8 cellular contexts compared by ENCODE assay signal in genomic region chr2:168336786-168337388, GRCh38.
DNase-seq lines count a peak whose midpoint lies in the region; ATAC-seq and TF ChIP-seq lines count a peak whose summit lies in the region.

No MANE protein-coding gene starts in this region.

- peak; percentile 17 for DNase-seq in NCI-H1092 treated with DMSO at 0.1 percent for 48 hours (lab: John Stamatoyannopoulos, UW)
- DNase-seq in activated CD4-positive, alpha-beta T cell treated with anti-CD3 and anti-CD28 coated beads, Interleukin-2, amount 10 ng/mL, durations not matched to agents 7 days and 5 days: peak; percentile 61
- peak; percentile 28 to 30 for DNase-seq in stimulated activated CD4-positive, alpha-beta T cell treated with anti-CD3 and anti-CD28 coated beads, Interleukin-1b, Interleukin-23, amount 100 ng/mL, for 4 hours (ENCODE audit: low read depth in 2 of 2)
- no peak for DNase-seq in NCI-H128 (lab: John Stamatoyannopoulos, UW; ENCODE audit: unreplicated experiment)
- DNase-seq in effector CD8-positive, alpha-beta T cell (lab: John Stamatoyannopoulos, UW): no peak

- no peaks in the 10 kb centered on the region for H3K36me3 Mint-ChIP-seq in activated CD4-positive, alpha-beta T cell treated with anti-CD3 and anti-CD28 coated beads, Interleukin-2, amount 10 ng/mL, durations not matched to agents 7 days and 5 days (ENCODE audit: low read depth)

- H3K27ac Mint-ChIP-seq in activated CD4-positive, alpha-beta T cell treated with anti-CD3 and anti-CD28 coated beads, Interleukin-2, amount 10 ng/mL, durations not matched to agents 7 days and 5 days: no peak overlapping the region

- peaks cover 2% of the 10 kb centered on the region for H3K4me1 Mint-ChIP-seq in activated CD4-positive, alpha-beta T cell treated with anti-CD3 and anti-CD28 coated beads, Interleukin-2, amount 10 ng/mL, durations not matched to agents 7 days and 5 days

- ATAC-seq in GM19452 (IDR thresholded peaks at IDR 0.05; ENCODE audit: unreplicated experiment): peak; percentile 77
- ATAC-seq in esophagus mucosa: peak; percentile 94

- no peaks in the 10 kb centered on the region for H3K9me3 Mint-ChIP-seq in activated CD4-positive, alpha-beta T cell treated with anti-CD3 and anti-CD28 coated beads, Interleukin-2, amount 10 ng/mL, durations not matched to agents 7 days and 5 days

- CTCF ChIA-PET in activated CD4-positive, alpha-beta T cell treated with anti-CD3 and anti-CD28 coated beads, Interleukin-2, amount 10 ng/mL, durations not matched to agents 7 days and 5 days (lab: Charles Lee): interaction anchor here (1.1 to 1.6 kb wide), 2 partner anchors 9 to 13 kb away, joined by 4 read pairs; no protein-coding TSS in a partner anchor

- H3K4me3 Mint-ChIP-seq in activated CD4-positive, alpha-beta T cell treated with anti-CD3 and anti-CD28 coated beads, Interleukin-2, amount 10 ng/mL, durations not matched to agents 7 days and 5 days: no peak overlapping the region

- H3K27me3 Mint-ChIP-seq in activated CD4-positive, alpha-beta T cell treated with anti-CD3 and anti-CD28 coated beads, Interleukin-2, amount 10 ng/mL, durations not matched to agents 7 days and 5 days: peaks cover 5% of the 10 kb centered on the region

- POLR2A ChIA-PET in activated CD4-positive, alpha-beta T cell treated with anti-CD3 and anti-CD28 coated beads, Interleukin-2, amount 10 ng/mL, durations not matched to agents 7 days and 5 days (lab: Charles Lee): no interaction called here

- peak; percentile 75 for TF ChIP-seq CTCF in C4-2B (conservative IDR thresholded peaks at IDR 0.05)

- no peak overlapping the region; the same call in 1 of the 2 replicates for H3K27ac ChIP-seq in C4-2B

Comparison
In these comparisons a context has a peak if more than half of its experiments do, and no peak if none do; other contexts are left out.
1. DNase-seq: peak in NCI-H1092 treated with DMSO at 0.1 percent for 48 hours (single experiment), activated CD4-positive, alpha-beta T cell treated with anti-CD3 and anti-CD28 coated beads, Interleukin-2, amount 10 ng/mL, durations not matched to agents 7 days and 5 days (single experiment) and stimulated activated CD4-positive, alpha-beta T cell treated with anti-CD3 and anti-CD28 coated beads, Interleukin-1b, Interleukin-23, amount 100 ng/mL, for 4 hours (2 of 2); none in NCI-H128 (single experiment) and effector CD8-positive, alpha-beta T cell (single experiment).